22 cellular contexts compared by ENCODE assay signal in genomic region chrX:23919148-23919547, GRCh38. TPM values are rescaled to one million over a fixed set of nuclear protein-coding genes. Genes with fewer than 3 reads are reported as not detected.
DNase-seq lines count a peak whose midpoint lies in the region; ATAC-seq, FAIRE-seq and TF ChIP-seq lines count a peak whose summit lies in the region.
"Had no signal": no experiment of that assay in that cellular context is flagged by ENCODE, and none has a peak within 500 bp of the region (broad histone marks: within the 10 kb centered on the region; RNA-seq: fewer than 3 reads in every experiment).

No MANE protein-coding gene starts in this region.

- DNase-seq in HepG2 (ENCODE audit: low spot score): no peak
- no peak for DNase-seq in right lobe of liver
- no peak for DNase-seq in K562 (ENCODE audit: extremely low read depth in 1 of 4, low spot score in 3 of 4)
- DNase-seq: AML-193; CD4-positive, alpha-beta T cell; CD8-positive, alpha-beta T cell; DMS79 treated with DMSO at 0.1 percent for 48 hours; GF-D8 had no signal

- intact Hi-C loops in HepG2 (cut with micrococcal nuclease; ENCODE audit: unreplicated experiment) (loop anchor here (10.0 kb wide), 1 partner anchor 326 kb away; no protein-coding TSS in a partner anchor), right lobe of liver (cut with DNase I) (no loop called here), K562 (cut with micrococcal nuclease) (no loop called here)

- BruUV-seq in HepG2 (replicated peaks; lab: Mats Ljungman, UMichigan) (no TSS peak), K562 (replicated peaks; lab: Mats Ljungman, UMichigan) (no TSS peak)

- no peak for TF ChIP-seq POLR2A in HepG2 (IDR thresholded peaks at IDR 0.05; ENCODE audit: insufficient read depth in 1 of 2, low read depth in 2 of 2, low read length in 2 of 2)
- TF ChIP-seq POLR2A in right lobe of liver (IDR thresholded peaks at IDR 0.05): no peak
- no peak for TF ChIP-seq POLR2A in K562 (conservative IDR thresholded peaks at IDR 0.05)
- TF ChIP-seq POLR2A in GM18505 (IDR thresholded peaks at IDR 0.05; ENCODE audit: borderline replicate concordance, extremely low read depth, insufficient read depth, insufficient read length): no peak

- H3K27ac ChIP-seq in HepG2 (ENCODE audit: extremely low read length, insufficient read depth, low read length): no peak overlapping the region
- no peak overlapping the region for H3K27ac ChIP-seq in right lobe of liver
- no peak overlapping the region for H3K27ac ChIP-seq in K562 (ENCODE audit: extremely low read depth, low read depth, low read length)
- H3K27ac ChIP-seq: 22Rv1; A549; BLaER1 treated with 17β-estradiol and CSF1 and Interleukin-3, amounts not matched to agents 10 nM and 100 nM; C4-2B had no signal

- no peak overlapping the region for H3K4me3 ChIP-seq in HepG2 (replicated peaks in 1 of 3; ENCODE audit: insufficient read depth in 1 of 3, low read depth in 2 of 3, low read length in 3 of 3)
- H3K4me3 ChIP-seq in right lobe of liver: no peak overlapping the region
- H3K4me3 ChIP-seq in K562: no peak overlapping the region
- H3K4me3 ChIP-seq: A549; BLaER1 treated with 17β-estradiol and CSF1 and Interleukin-3, amounts not matched to agents 10 nM and 100 nM had no signal

- 0% methylated on average over 1 of the region's 1 CpG for WGBS in HepG2 (ENCODE audit: low lambda C conversion rate)
- WGBS in right lobe of liver (ENCODE audit: insufficient coverage, low coverage, low lambda C conversion rate, missing lambda C conversion rate): 57% methylated on average over 1 of the region's 1 CpG
- 0% methylated on average over 1 of the region's 1 CpG for WGBS in K562 (ENCODE audit: insufficient coverage, low coverage, missing lambda C conversion rate)

- no peak overlapping the region for H3K9ac ChIP-seq in HepG2 (ENCODE audit: insufficient read depth, low read depth, low read length)
- no peak overlapping the region for H3K9ac ChIP-seq in K562 (ENCODE audit: insufficient read depth in 1 of 2, low read depth in 2 of 2, low read length in 2 of 2)
- H3K9ac ChIP-seq: BLaER1 treated with 17β-estradiol and CSF1 and Interleukin-3, amounts not matched to agents 10 nM and 100 nM had no signal

- TF ChIP-seq EP300 in HepG2 (IDR thresholded peaks at IDR 0.05; ENCODE audit: low read depth in 2 of 2, low read length in 2 of 2): no peak
- TF ChIP-seq EP300 in HepG2 (CRISPR knock-in tag; IDR thresholded peaks at IDR 0.05; ENCODE audit: borderline replicate concordance): no peak
- no peak for TF ChIP-seq EP300 in K562 (IDR thresholded peaks at IDR 0.05; ENCODE audit: low read length)

- H3K36me3 ChIP-seq in HepG2 (replicated peaks in 1 of 2; ENCODE audit: control insufficient read depth in 1 of 2, insufficient read depth in 2 of 2, low read length in 2 of 2) (no peaks in the 10 kb centered on the region), right lobe of liver (no peaks in the 10 kb centered on the region), K562 (ENCODE audit: control insufficient read depth, insufficient read depth, low read length) (no peaks in the 10 kb centered on the region)
- H3K36me3 ChIP-seq: BLaER1 treated with 17β-estradiol and CSF1 and Interleukin-3, amounts not matched to agents 10 nM and 100 nM had no signal

- CTCF ChIA-PET in HepG2 (lab: Yijun Ruan, JAX; ENCODE audit: low intra/inter-chr PET ratio, low total read pairs): no interaction called here
- CTCF ChIA-PET in K562 (lab: Yijun Ruan, JAX; ENCODE audit: low intra/inter-chr PET ratio): no interaction called here

- POLR2A ChIA-PET in HepG2 (lab: Yijun Ruan, JAX): no interaction called here
- POLR2A ChIA-PET in K562 (lab: Yijun Ruan, JAX): no interaction called here

- no peak for TF ChIP-seq CTCF in HepG2 (CRISPR knock-in tag; IDR thresholded peaks at IDR 0.05)
- no peak for TF ChIP-seq CTCF in right lobe of liver (IDR thresholded peaks at IDR 0.05)
- TF ChIP-seq CTCF in K562 (IDR thresholded peaks at IDR 0.05 in 2 of 3, conservative IDR thresholded peaks at IDR 0.05 in 1 of 3; ENCODE audit: insufficient read depth in 2 of 3, low read depth in 1 of 3, low read length in 3 of 3): no peak

- H3K4me1 ChIP-seq in HepG2 (ENCODE audit: insufficient read depth, low read length) (no peaks in the 10 kb centered on the region), right lobe of liver (no peaks in the 10 kb centered on the region), K562 (replicated peaks in 1 of 2; ENCODE audit: control insufficient read depth in 2 of 2, insufficient read depth in 2 of 2, low read length in 2 of 2) (no peaks in the 10 kb centered on the region; a peak in 1 of 5 replicates)
- H3K4me1 ChIP-seq: A549; BLaER1 treated with 17β-estradiol and CSF1 and Interleukin-3, amounts not matched to agents 10 nM and 100 nM; Caco-2 had no signal

- H3K4me2 ChIP-seq in HepG2 (ENCODE audit: low read depth, low read length) (no peak overlapping the region), K562 (ENCODE audit: insufficient read depth, low read length) (no peak overlapping the region)
- H3K4me2 ChIP-seq: A549; BLaER1 treated with 17β-estradiol and CSF1 and Interleukin-3, amounts not matched to agents 10 nM and 100 nM had no signal

- H2AFZ ChIP-seq in HepG2 (ENCODE audit: low read length) (no peak overlapping the region), K562 (ENCODE audit: low read depth, low read length) (no peak overlapping the region)

- TF ChIP-seq RAD21 in HepG2 (CRISPR knock-in tag; IDR thresholded peaks at IDR 0.05): no peak
- TF ChIP-seq RAD21 in K562 (CRISPR knock-in tag; conservative IDR thresholded peaks at IDR 0.05 in 1 of 2, IDR thresholded peaks at IDR 0.05 in 1 of 2): no peak

- H4K20me1 ChIP-seq in HepG2 (ENCODE audit: insufficient read depth, low read length) (no peaks in the 10 kb centered on the region), K562 (replicated peaks; ENCODE audit: control insufficient read depth, insufficient read depth, low read length) (no peaks in the 10 kb centered on the region)
- H4K20me1 ChIP-seq: BLaER1 treated with 17β-estradiol and CSF1 and Interleukin-3, amounts not matched to agents 10 nM and 100 nM had no signal

- FAIRE-seq in HepG2 (lab: Jason Lieb, UNC): no peak
- no peak for FAIRE-seq in K562 (lab: Jason Lieb, UNC)
- FAIRE-seq: D721Med, GM12891, GM18507 had no signal

- no peaks in the 10 kb centered on the region for H3K9me1 ChIP-seq in K562 (ENCODE audit: control insufficient read depth, insufficient read depth, low read length)

- no peaks in the 10 kb centered on the region for H3K79me2 ChIP-seq in HepG2 (ENCODE audit: insufficient read depth, low read length)
- no peaks in the 10 kb centered on the region for H3K79me2 ChIP-seq in K562 (ENCODE audit: control insufficient read depth, insufficient read depth, low read length)

- in situ Hi-C loops in HepG2 (cut with HindIII; ENCODE audit: extremely low pct_ligation_motif_present, low pct_unique_long_range_greater_than_20kb) (no loop called here), K562 (cut with MboI) (loop anchor here (10.0 kb wide), 1 partner anchor 326 kb away; no protein-coding TSS in a partner anchor)

- no peaks in the 10 kb centered on the region for H3K27me3 ChIP-seq in HepG2 (ENCODE audit: control insufficient read depth in 1 of 2, insufficient read depth in 2 of 2, low read length in 2 of 2)
- H3K27me3 ChIP-seq in right lobe of liver: no peaks in the 10 kb centered on the region
- no peaks in the 10 kb centered on the region for H3K27me3 ChIP-seq in K562 (ENCODE audit: control insufficient read depth in 2 of 2, insufficient read depth in 2 of 2, low read length in 2 of 2)
- H3K27me3 ChIP-seq: BLaER1 treated with 17β-estradiol and CSF1 and Interleukin-3, amounts not matched to agents 10 nM and 100 nM had no signal

- ATAC-seq in HepG2: no peak
- no peak for ATAC-seq in right lobe of liver
- ATAC-seq in K562: no peak
- no peak for ATAC-seq in GM18505 (IDR thresholded peaks at IDR 0.05; ENCODE audit: unreplicated experiment)
- no peak for ATAC-seq in GM19463 (IDR thresholded peaks at IDR 0.05; ENCODE audit: unreplicated experiment)
- ATAC-seq: CD8-positive, alpha-beta T cell had no signal

- H3K9me3 ChIP-seq in HepG2 (ENCODE audit: low read length) (no peaks in the 10 kb centered on the region), right lobe of liver (no peaks in the 10 kb centered on the region), K562 (replicated peaks; ENCODE audit: control insufficient read depth, insufficient read depth, low read depth, low read length) (no peaks in the 10 kb centered on the region)
- H3K9me3 ChIP-seq: A549, Caco-2 had no signal

RNA-seq across cellular contexts. Expression of gene CXorf58, which starts 11.3 kb away (rescaled TPM):
- total RNA-seq in HepG2 (2016; rRNA removed; fragmentation: Illumina TruSeq; extraction: Trizol) (not detected in 2 replicates), right lobe of liver (not detected), K562 (2014; rRNA removed) (0.12 and 0.27 TPM in 2 replicates), K562 (2014; rRNA removed; fragmentation: Illumina TruSeq; extraction: Trizol) (0.13 and 0.15 TPM in 2 replicates), K562 (2015; rRNA removed; fragmentation: Illumina TruSeq; extraction: Trizol) (0.25 TPM in 1 of 2 replicates, not detected in the other), K562 (2021) (0.25 TPM in 1 of 2 replicates, not detected in the other)
- total RNA-seq in HepG2 (2016; cell fraction: cytosol; rRNA removed; fragmentation: Illumina TruSeq; extraction: Trizol; ENCODE audit: low read depth): not detected in 2 replicates
- not detected in 2 replicates for total RNA-seq in HepG2 (2016; cell fraction: insoluble cytoplasmic fraction; rRNA removed; fragmentation: Illumina TruSeq; extraction: Trizol)
- total RNA-seq in HepG2 (2016; cell fraction: membrane; rRNA removed; fragmentation: Illumina TruSeq; extraction: Trizol): not detected in 2 replicates
- total RNA-seq in HepG2 (2016; cell fraction: nucleus; rRNA removed; fragmentation: Illumina TruSeq; extraction: Trizol): not detected in 2 replicates
- polyA plus RNA-seq in HepG2 (2011; rRNA removed) (not detected in 2 replicates), K562 (2011; rRNA removed) (0.11 and 0.17 TPM in 2 replicates), K562 (2014; fragmentation: Illumina TruSeq; extraction: Trizol) (not detected in 2 replicates), K562 (2014; fragmentation: Nextera tagmentation; extraction: Ambion mirVana) (under 1 TPM; 0.10 to 0.13 TPM), K562 (2014; rRNA removed) (0.26 TPM in 1 of 2 replicates, not detected in the other)
- not detected in 2 replicates for polyA plus RNA-seq in HepG2 (2011; cell fraction: cytosol; rRNA removed)
- not detected in 2 replicates for polyA plus RNA-seq in HepG2 (2011; cell fraction: nucleus; rRNA removed)
- polyA plus RNA-seq in HepG2 (2012): not detected in 2 replicates
- polyA plus RNA-seq in HepG2 (2016; cell fraction: cytosol; fragmentation: Illumina TruSeq; extraction: Trizol; ENCODE audit: low read depth): not detected in 2 replicates
- not detected in 2 replicates for polyA plus RNA-seq in HepG2 (2016; cell fraction: insoluble cytoplasmic fraction; fragmentation: Illumina TruSeq; extraction: Trizol; ENCODE audit: low read depth)
- polyA plus RNA-seq in HepG2 (2016; cell fraction: membrane; fragmentation: Illumina TruSeq; extraction: Trizol; ENCODE audit: low read depth): not detected in 2 replicates
- polyA plus RNA-seq in HepG2 (2016; cell fraction: nucleus; fragmentation: Illumina TruSeq; extraction: Trizol; ENCODE audit: insufficient read depth, low read depth): not detected in 2 replicates
- polyA minus RNA-seq in HepG2 (2011; rRNA and poly(A)+ RNA removed; ENCODE audit: low replicate concordance): not detected in 2 replicates
- not detected in 2 replicates for polyA minus RNA-seq in HepG2 (2011; cell fraction: cytosol; rRNA and poly(A)+ RNA removed)
- not detected in 2 replicates for polyA minus RNA-seq in HepG2 (2011; cell fraction: nucleus; rRNA and poly(A)+ RNA removed)
- not detected in 2 replicates for total RNA-seq in K562 (2011; cell fraction: chromatin; rRNA removed; ENCODE audit: low replicate concordance)
- not detected in 2 replicates for total RNA-seq in K562 (2011; cell fraction: nucleolus; rRNA removed)
- total RNA-seq in K562 (2011; cell fraction: nucleoplasm; rRNA removed): not detected in 2 replicates
- polyA plus RNA-seq in K562 (2011; cell fraction: cytosol; rRNA removed): 0.12 TPM in 1 of 2 replicates, not detected in the other
- not detected in 2 replicates for polyA plus RNA-seq in K562 (2011; cell fraction: nucleus; rRNA removed)
- 0.08 TPM in 1 of 2 replicates, not detected in the other for polyA plus RNA-seq in K562 (2012)
- 0.11 TPM in 1 of 2 replicates, not detected in the other for polyA minus RNA-seq in K562 (2011; rRNA and poly(A)+ RNA removed)
- polyA minus RNA-seq in K562 (2011; cell fraction: cytosol; rRNA and poly(A)+ RNA removed): not detected in 2 replicates
- not detected in 2 replicates for polyA minus RNA-seq in K562 (2011; cell fraction: nucleus; rRNA and poly(A)+ RNA removed)
- total RNA-seq: A172; B cell; Caco-2; Calu3; CD4-positive, alpha-beta T cell; CD8-positive, alpha-beta T cell had no signal
- polyA plus RNA-seq: BJ had no signal

RNA-seq across cellular contexts. Expression of gene APOO, which starts 11.4 kb away (rescaled TPM):
- total RNA-seq in HepG2 (2016; rRNA removed; fragmentation: Illumina TruSeq; extraction: Trizol): 22.1 and 27.8 TPM in 2 replicates
- total RNA-seq in HepG2 (2016; cell fraction: cytosol; rRNA removed; fragmentation: Illumina TruSeq; extraction: Trizol; ENCODE audit: low read depth): 6.1 and 11.7 TPM in 2 replicates
- 18.2 and 21.4 TPM in 2 replicates for total RNA-seq in HepG2 (2016; cell fraction: insoluble cytoplasmic fraction; rRNA removed; fragmentation: Illumina TruSeq; extraction: Trizol)
- total RNA-seq in HepG2 (2016; cell fraction: membrane; rRNA removed; fragmentation: Illumina TruSeq; extraction: Trizol): 11.4 and 12.0 TPM in 2 replicates
- total RNA-seq in HepG2 (2016; cell fraction: nucleus; rRNA removed; fragmentation: Illumina TruSeq; extraction: Trizol): 11.2 and 13.5 TPM in 2 replicates
- 9.7 and 9.9 TPM in 2 replicates for polyA plus RNA-seq in HepG2 (2011; rRNA removed)
- 6.1 and 8.9 TPM in 2 replicates for polyA plus RNA-seq in HepG2 (2011; cell fraction: cytosol; rRNA removed)
- 1.6 and 2.5 TPM in 2 replicates for polyA plus RNA-seq in HepG2 (2011; cell fraction: nucleus; rRNA removed)
- 9.8 and 14.9 TPM in 2 replicates for polyA plus RNA-seq in HepG2 (2012)
- polyA plus RNA-seq in HepG2 (2016; cell fraction: cytosol; fragmentation: Illumina TruSeq; extraction: Trizol; ENCODE audit: low read depth): 5.3 and 7.4 TPM in 2 replicates
- polyA plus RNA-seq in HepG2 (2016; cell fraction: insoluble cytoplasmic fraction; fragmentation: Illumina TruSeq; extraction: Trizol; ENCODE audit: low read depth): 23.0 and 23.5 TPM in 2 replicates
- 8.0 and 10.7 TPM in 2 replicates for polyA plus RNA-seq in HepG2 (2016; cell fraction: membrane; fragmentation: Illumina TruSeq; extraction: Trizol; ENCODE audit: low read depth)
- 14.6 and 17.4 TPM in 2 replicates for polyA plus RNA-seq in HepG2 (2016; cell fraction: nucleus; fragmentation: Illumina TruSeq; extraction: Trizol; ENCODE audit: insufficient read depth, low read depth)
- 1.3 and 10.9 TPM in 2 replicates for polyA minus RNA-seq in HepG2 (2011; rRNA and poly(A)+ RNA removed; ENCODE audit: low replicate concordance)
- polyA minus RNA-seq in HepG2 (2011; cell fraction: cytosol; rRNA and poly(A)+ RNA removed): 2.9 and 3.3 TPM in 2 replicates
- polyA minus RNA-seq in HepG2 (2011; cell fraction: nucleus; rRNA and poly(A)+ RNA removed): 2.1 and 3.2 TPM in 2 replicates
- total RNA-seq in right lobe of liver: 10 to 100 TPM in 5 of 6 experiments, 1 to 10 TPM in 1; 9.8 to 17.3 (median 12.2) TPM
- total RNA-seq in K562 (2011; cell fraction: chromatin; rRNA removed; ENCODE audit: low replicate concordance): 16.2 and 19.7 TPM in 2 replicates
- total RNA-seq in K562 (2011; cell fraction: nucleolus; rRNA removed): 11.2 and 12.5 TPM in 2 replicates
- 18.0 and 23.3 TPM in 2 replicates for total RNA-seq in K562 (2011; cell fraction: nucleoplasm; rRNA removed)
- 37.3 and 43.7 TPM in 2 replicates for total RNA-seq in K562 (2014; rRNA removed)
- 60.8 and 64.4 TPM in 2 replicates for total RNA-seq in K562 (2014; rRNA removed; fragmentation: Illumina TruSeq; extraction: Trizol)
- total RNA-seq in K562 (2015; rRNA removed; fragmentation: Illumina TruSeq; extraction: Trizol): 56.9 and 59.7 TPM in 2 replicates
- 59.8 and 63.9 TPM in 2 replicates for total RNA-seq in K562 (2021)
- polyA plus RNA-seq in K562 (2011; rRNA removed): 55.2 and 67.3 TPM in 2 replicates
- polyA plus RNA-seq in K562 (2011; cell fraction: cytosol; rRNA removed): 34.2 and 35.9 TPM in 2 replicates
- 9.4 and 13.6 TPM in 2 replicates for polyA plus RNA-seq in K562 (2011; cell fraction: nucleus; rRNA removed)
- polyA plus RNA-seq in K562 (2012): 78.6 and 89.2 TPM in 2 replicates
- polyA plus RNA-seq in K562 (2014; fragmentation: Illumina TruSeq; extraction: Trizol): 62.9 and 72.0 TPM in 2 replicates
- 10 to 100 TPM; 46.5 to 76.4 TPM for polyA plus RNA-seq in K562 (2014; fragmentation: Nextera tagmentation; extraction: Ambion mirVana)
- polyA plus RNA-seq in K562 (2014; rRNA removed): 58.9 and 63.6 TPM in 2 replicates
- 30.1 and 34.1 TPM in 2 replicates for polyA minus RNA-seq in K562 (2011; rRNA and poly(A)+ RNA removed)
- polyA minus RNA-seq in K562 (2011; cell fraction: cytosol; rRNA and poly(A)+ RNA removed): 4.8 and 11.5 TPM in 2 replicates
- 6.3 and 8.2 TPM in 2 replicates for polyA minus RNA-seq in K562 (2011; cell fraction: nucleus; rRNA and poly(A)+ RNA removed)
